In the genomic region with DNA sequence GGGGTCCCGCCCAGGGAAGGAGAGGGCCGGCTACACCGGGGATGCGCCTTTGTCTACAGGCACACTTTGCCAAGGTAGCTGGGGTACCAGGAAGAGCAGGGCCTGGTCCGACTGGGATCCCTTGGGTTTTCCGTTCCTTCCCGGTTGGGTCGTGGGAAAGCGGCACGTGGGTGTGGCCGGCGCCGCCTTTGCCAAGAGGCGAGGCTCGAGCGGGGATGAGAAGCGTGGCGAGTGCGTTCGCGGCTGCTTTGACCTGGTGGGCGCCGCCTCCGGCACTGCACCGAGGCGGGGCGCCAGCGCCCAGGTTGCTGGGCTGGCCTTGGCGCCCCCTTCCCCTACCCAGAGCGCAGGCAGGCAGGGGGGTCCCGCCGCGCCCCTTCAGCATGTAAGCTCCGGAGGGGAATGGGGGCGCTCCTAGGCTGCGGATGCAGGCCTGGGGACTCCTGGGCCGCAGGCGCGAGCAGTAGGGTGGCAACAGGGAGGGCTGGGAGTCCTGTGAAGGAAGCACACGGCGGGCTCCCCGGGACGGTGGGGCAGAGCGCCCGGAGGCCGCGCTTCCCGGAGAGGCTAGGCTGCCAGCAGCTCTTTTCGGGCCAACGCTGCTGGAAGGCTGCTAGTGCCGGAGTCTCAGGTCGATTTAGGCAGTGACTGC, we compare ENCODE assay signal across 8 cellular contexts. TPM values are rescaled to one million over a fixed set of nuclear protein-coding genes. Genes with fewer than 3 reads are reported as not detected.
DNase-seq lines count a peak whose midpoint lies in the region; ATAC-seq and TF ChIP-seq lines count a peak whose summit lies in the region.

No MANE protein-coding gene starts in this region.

- H3K27ac ChIP-seq in prostate gland: no peak overlapping the region

- H3K27me3 Mint-ChIP-seq in WTC11 (ENCODE audit: low read depth): peaks cover 6% of the 10 kb centered on the region; the same call in 1 of the 2 replicates

- no peak for TF ChIP-seq POLR2A in prostate gland (IDR thresholded peaks at IDR 0.05)

- H3K4me1 Mint-ChIP-seq in WTC11: peaks cover 63% of the 10 kb centered on the region

- H3K9me3 ChIP-seq in prostate gland: no peaks in the 10 kb centered on the region

- H3K27me3 ChIP-seq in prostate gland (replicated peaks; ENCODE audit: insufficient read depth): no peaks in the 10 kb centered on the region

- no peak for TF ChIP-seq CTCF in WTC11 (IDR thresholded peaks at IDR 0.05)
- TF ChIP-seq CTCF in prostate gland (IDR thresholded peaks at IDR 0.05): no peak

- H3K36me3 Mint-ChIP-seq in WTC11: peaks cover 28% of the 10 kb centered on the region

- H3K4me3 ChIP-seq in prostate gland: peak overlapping the region; percentile 48 to 57

- POLR2A ChIA-PET in WTC11 (lab: Charles Lee): interaction anchor here (0.9 kb wide), 1 partner anchor 29 kb away, joined by 3 read pairs; no protein-coding TSS in a partner anchor

- H3K27ac Mint-ChIP-seq in WTC11: peak overlapping the region; percentile 80

- H3K36me3 ChIP-seq in prostate gland: no peaks in the 10 kb centered on the region

- H3K4me3 Mint-ChIP-seq in WTC11: peak overlapping the region; percentile 88

- peak; percentile 8 for ATAC-seq in WTC11
- ATAC-seq in Right ventricle myocardium superior (ENCODE audit: poor library complexity): peak; percentile 41

- H3K4me1 ChIP-seq in prostate gland (replicated peaks): peaks cover 15% of the 10 kb centered on the region

- 5% methylated on average over 42 of the region's 52 CpGs for WGBS in prostate gland

- intact Hi-C loops in Right ventricle myocardium superior (cut with DNase I) (no loop called here), prostate gland (cut with DNase I) (loop anchor here (5.0 kb wide), 2 partner anchors 170 to 260 kb away; no protein-coding TSS in a partner anchor)

- peak; percentile 28 for DNase-seq in ELR (ENCODE audit: low read depth)
- peak; percentile 52 for DNase-seq in WTC11 (ENCODE audit: low spot score)
- DNase-seq in Right ventricle myocardium superior: peak; percentile 64
- DNase-seq in prostate gland (ENCODE audit: low spot score): no peak
- DNase-seq in UCSD-AML1 (lab: John Stamatoyannopoulos, UW; ENCODE audit: unreplicated experiment): no peak
- DNase-seq in NCI-H2107 treated with DMSO at 0.1 percent for 48 hours (lab: John Stamatoyannopoulos, UW; ENCODE audit: unreplicated experiment): no peak
- no peak for DNase-seq in COLO829 (ENCODE audit: low spot score)
- DNase-seq in NCI-H2081 (lab: John Stamatoyannopoulos, UW): no peak

- no peaks in the 10 kb centered on the region for H3K9me3 Mint-ChIP-seq in WTC11

- CTCF ChIA-PET in WTC11 (lab: Charles Lee): interaction anchor here (0.9 to 1.9 kb wide), 10 partner anchors 11 to 119 kb away, joined by 3 to 9 read pairs (median 4); no protein-coding TSS in a partner anchor

TF ChIP-seq in WTC11, 78 proteins besides CTCF, POLR2A, EP300 and RAD21 (continues in another document):
- TF ChIP-seq, protein P1, sequence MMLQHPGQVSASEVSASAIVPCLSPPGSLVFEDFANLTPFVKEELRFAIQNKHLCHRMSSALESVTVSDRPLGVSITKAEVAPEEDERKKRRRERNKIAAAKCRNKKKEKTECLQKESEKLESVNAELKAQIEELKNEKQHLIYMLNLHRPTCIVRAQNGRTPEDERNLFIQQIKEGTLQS (CRISPR knock-in tag; conservative IDR thresholded peaks at IDR 0.05): no peak
- 0 out of 2 replicates have a peak, but pooled peaks have one; percentile 4 for TF ChIP-seq ETV6 (CRISPR knock-in tag; IDR thresholded peaks at IDR 0.05)
- TF ChIP-seq CBFB (CRISPR knock-in tag; IDR thresholded peaks at IDR 0.05; ENCODE audit: low read depth): no peak
- peak; percentile 84 for TF ChIP-seq FOXP1 (CRISPR knock-in tag; IDR thresholded peaks at IDR 0.05; ENCODE audit: borderline replicate concordance)
- TF ChIP-seq, protein P2, sequence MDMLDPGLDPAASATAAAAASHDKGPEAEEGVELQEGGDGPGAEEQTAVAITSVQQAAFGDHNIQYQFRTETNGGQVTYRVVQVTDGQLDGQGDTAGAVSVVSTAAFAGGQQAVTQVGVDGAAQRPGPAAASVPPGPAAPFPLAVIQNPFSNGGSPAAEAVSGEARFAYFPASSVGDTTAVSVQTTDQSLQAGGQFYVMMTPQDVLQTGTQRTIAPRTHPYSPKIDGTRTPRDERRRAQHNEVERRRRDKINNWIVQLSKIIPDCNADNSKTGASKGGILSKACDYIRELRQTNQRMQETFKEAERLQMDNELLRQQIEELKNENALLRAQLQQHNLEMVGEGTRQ (CRISPR knock-in tag; IDR thresholded peaks at IDR 0.05): peak; percentile 29; the same call in 1 of the 2 replicates
- no peak for TF ChIP-seq TP53 (CRISPR knock-in tag; IDR thresholded peaks at IDR 0.05)
- TF ChIP-seq SMAD4 (CRISPR knock-in tag; IDR thresholded peaks at IDR 0.05): peak; percentile 37; the same call in 1 of the 2 replicates
- TF ChIP-seq, protein P3, sequence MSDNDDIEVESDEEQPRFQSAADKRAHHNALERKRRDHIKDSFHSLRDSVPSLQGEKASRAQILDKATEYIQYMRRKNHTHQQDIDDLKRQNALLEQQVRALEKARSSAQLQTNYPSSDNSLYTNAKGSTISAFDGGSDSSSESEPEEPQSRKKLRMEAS (CRISPR knock-in tag; IDR thresholded peaks at IDR 0.05): peak; percentile 71; the same call in 1 of the 2 replicates
- TF ChIP-seq, protein P4, sequence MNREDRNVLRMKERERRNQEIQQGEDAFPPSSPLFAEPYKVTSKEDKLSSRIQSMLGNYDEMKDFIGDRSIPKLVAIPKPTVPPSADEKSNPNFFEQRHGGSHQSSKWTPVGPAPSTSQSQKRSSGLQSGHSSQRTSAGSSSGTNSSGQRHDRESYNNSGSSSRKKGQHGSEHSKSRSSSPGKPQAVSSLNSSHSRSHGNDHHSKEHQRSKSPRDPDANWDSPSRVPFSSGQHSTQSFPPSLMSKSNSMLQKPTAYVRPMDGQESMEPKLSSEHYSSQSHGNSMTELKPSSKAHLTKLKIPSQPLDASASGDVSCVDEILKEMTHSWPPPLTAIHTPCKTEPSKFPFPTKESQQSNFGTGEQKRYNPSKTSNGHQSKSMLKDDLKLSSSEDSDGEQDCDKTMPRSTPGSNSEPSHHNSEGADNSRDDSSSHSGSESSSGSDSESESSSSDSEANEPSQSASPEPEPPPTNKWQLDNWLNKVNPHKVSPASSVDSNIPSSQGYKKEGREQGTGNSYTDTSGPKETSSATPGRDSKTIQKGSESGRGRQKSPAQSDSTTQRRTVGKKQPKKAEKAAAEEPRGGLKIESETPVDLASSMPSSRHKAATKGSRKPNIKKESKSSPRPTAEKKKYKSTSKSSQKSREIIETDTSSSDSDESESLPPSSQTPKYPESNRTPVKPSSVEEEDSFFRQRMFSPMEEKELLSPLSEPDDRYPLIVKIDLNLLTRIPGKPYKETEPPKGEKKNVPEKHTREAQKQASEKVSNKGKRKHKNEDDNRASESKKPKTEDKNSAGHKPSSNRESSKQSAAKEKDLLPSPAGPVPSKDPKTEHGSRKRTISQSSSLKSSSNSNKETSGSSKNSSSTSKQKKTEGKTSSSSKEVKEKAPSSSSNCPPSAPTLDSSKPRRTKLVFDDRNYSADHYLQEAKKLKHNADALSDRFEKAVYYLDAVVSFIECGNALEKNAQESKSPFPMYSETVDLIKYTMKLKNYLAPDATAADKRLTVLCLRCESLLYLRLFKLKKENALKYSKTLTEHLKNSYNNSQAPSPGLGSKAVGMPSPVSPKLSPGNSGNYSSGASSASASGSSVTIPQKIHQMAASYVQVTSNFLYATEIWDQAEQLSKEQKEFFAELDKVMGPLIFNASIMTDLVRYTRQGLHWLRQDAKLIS (CRISPR knock-in tag; IDR thresholded peaks at IDR 0.05; ENCODE audit: borderline replicate concordance): no peak
- TF ChIP-seq ZNF121 (CRISPR knock-in tag; IDR thresholded peaks at IDR 0.05): no peak
- TF ChIP-seq, protein P5, sequence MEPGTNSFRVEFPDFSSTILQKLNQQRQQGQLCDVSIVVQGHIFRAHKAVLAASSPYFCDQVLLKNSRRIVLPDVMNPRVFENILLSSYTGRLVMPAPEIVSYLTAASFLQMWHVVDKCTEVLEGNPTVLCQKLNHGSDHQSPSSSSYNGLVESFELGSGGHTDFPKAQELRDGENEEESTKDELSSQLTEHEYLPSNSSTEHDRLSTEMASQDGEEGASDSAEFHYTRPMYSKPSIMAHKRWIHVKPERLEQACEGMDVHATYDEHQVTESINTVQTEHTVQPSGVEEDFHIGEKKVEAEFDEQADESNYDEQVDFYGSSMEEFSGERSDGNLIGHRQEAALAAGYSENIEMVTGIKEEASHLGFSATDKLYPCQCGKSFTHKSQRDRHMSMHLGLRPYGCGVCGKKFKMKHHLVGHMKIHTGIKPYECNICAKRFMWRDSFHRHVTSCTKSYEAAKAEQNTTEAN (CRISPR knock-in tag; IDR thresholded peaks at IDR 0.05): peak; percentile 26; the same call in 1 of the 2 replicates
- no peak for TF ChIP-seq RORB (CRISPR knock-in tag; IDR thresholded peaks at IDR 0.05)

RNA-seq across cellular contexts. Expression of a gene that starts 2.0 kb away (rescaled TPM):
- total RNA-seq in WTC11 (2021) (54.4 to 66.9 TPM (median 56.0 TPM) in 3 replicates), Right ventricle myocardium superior (0.19 TPM), prostate gland (1 to 10 TPM; 3.0 to 4.5 TPM)

RNA-seq across cellular contexts. Expression of a gene that starts 25.0 kb away (rescaled TPM):
- total RNA-seq in WTC11 (2021) (115 to 134 TPM (median 132 TPM) in 3 replicates), Right ventricle myocardium superior (52.5 TPM), prostate gland (100 to 1,000 TPM; 124 to 171 TPM)

RNA-seq across cellular contexts. Expression of a gene that starts 25.0 kb away (rescaled TPM):
- 71.0 to 85.7 TPM (median 74.4 TPM) in 3 replicates for total RNA-seq in WTC11 (2021)
- 24.1 TPM for total RNA-seq in Right ventricle myocardium superior
- 10 to 100 TPM; 18.4 to 51.0 TPM for total RNA-seq in prostate gland

Comparison
In these comparisons a context has a peak if more than half of its experiments do, and no peak if none do; other contexts are left out.
1. DNase-seq: peak in ELR (single experiment), WTC11 (single experiment) and Right ventricle myocardium superior (single experiment); none in prostate gland (single experiment), UCSD-AML1 (single experiment), NCI-H2107 treated with DMSO at 0.1 percent for 48 hours (single experiment), COLO829 (single experiment) and NCI-H2081 (0 of 2).
2. RNA of a gene that starts 2.0 kb away (total RNA-seq): 54.4 to 66.9 TPM in WTC11; 3.0 to 4.5 TPM in prostate gland and 0.19 TPM in Right ventricle myocardium superior (single experiment); every median in the first group is over 10 times any median in the second.